25 cellular contexts compared by ENCODE assay signal in genomic region chr1:229550812-229551567, GRCh38. TPM values are rescaled to one million over a fixed set of nuclear protein-coding genes. Genes with fewer than 3 reads are reported as not detected.
DNase-seq lines count a peak whose midpoint lies in the region; ATAC-seq and TF ChIP-seq lines count a peak whose summit lies in the region.
"Had no signal": no experiment of that assay in that cellular context is flagged by ENCODE, and none has a peak within 500 bp of the region (broad histone marks: within the 10 kb centered on the region; RNA-seq: fewer than 3 reads in every experiment).

No MANE protein-coding gene starts in this region.

- TF ChIP-seq CTCF in chondrocyte (IDR thresholded peaks at IDR 0.05) (no peak), right lobe of liver (IDR thresholded peaks at IDR 0.05) (no peak)

- H3K27me3 ChIP-seq in right lobe of liver (no peaks in the 10 kb centered on the region), aorta (ENCODE audit: control insufficient read depth in 1 of 2, insufficient read depth in 2 of 2, low read length in 1 of 2) (no peaks in the 10 kb centered on the region)
- H3K27me3 ChIP-seq: brain microvascular endothelial cell, esophagus squamous epithelium, neutrophil had no signal

- no peak overlapping the region for H3K4me3 Mint-ChIP-seq in activated T-cell treated with anti-CD3 and anti-CD28 coated beads, Interleukin-2, amount 50 U/mL, for 24 hours
- H3K4me3 Mint-ChIP-seq in chondrocyte (ENCODE audit: unreplicated experiment), result no peak overlapping the region
- H3K4me3 Mint-ChIP-seq: endodermal cell, GM23338 had no signal

- H3K36me3 Mint-ChIP-seq in activated T-cell treated with anti-CD3 and anti-CD28 coated beads, Interleukin-2, amount 50 U/mL, for 24 hours (ENCODE audit: low read depth), result peaks cover 47% of the 10 kb centered on the region
- H3K36me3 Mint-ChIP-seq in chondrocyte (ENCODE audit: low read depth), result peaks cover 5% of the 10 kb centered on the region

- H3K4me1 Mint-ChIP-seq in activated T-cell treated with anti-CD3 and anti-CD28 coated beads, Interleukin-2, amount 50 U/mL, for 24 hours (ENCODE audit: low read depth), result peaks cover 35% of the 10 kb centered on the region
- H3K4me1 Mint-ChIP-seq in chondrocyte (ENCODE audit: low read depth), result peaks cover 51% of the 10 kb centered on the region

- no peak for DNase-seq in activated T-cell treated with anti-CD3 and anti-CD28 coated beads, Interleukin-2, amount 50 U/mL, for 24 hours
- DNase-seq in activated T-cell treated with anti-CD3 and anti-CD28 coated beads, Interleukin-2, amount 50 U/mL, for 1 hour, result no peak
- DNase-seq in chondrocyte (ENCODE audit: low spot score) (no peak), right lobe of liver (no peak), aorta (no peak), glomerular visceral epithelial cell (ENCODE audit: extremely low spot score) (no peak), NCI-H2029 (lab: John Stamatoyannopoulos, UW) (no peak)
- DNase-seq: activated CD4-positive, alpha-beta T cell treated with anti-CD3 and anti-CD28 coated beads, Interleukin-2, amount 50 U/mL, for 1 hour; activated CD8-positive, alpha-beta memory T cell treated with anti-CD3 and anti-CD28 coated beads, Interleukin-2, amount 50 U/mL, for 48 hours; activated effector memory CD4-positive, alpha-beta T cell treated with anti-CD3 and anti-CD28 coated beads, Interleukin-2, amount 50 U/mL, for 16 hours; brain microvascular endothelial cell; endodermal cell; esophagus squamous epithelium; NCI-H1105; NCI-H2081 treated with DMSO at 0.1 percent for 48 hours; NCI-H446; NCI-H774; SIG-M5; stimulated activated CD4-positive, alpha-beta T cell treated with anti-CD3 and anti-CD28 coated beads, Interleukin-15, amount 100 ng/mL, for 24 hours; stimulated activated naive CD4-positive, alpha-beta T cell treated with Interleukin-2 at 50 U/mL for 16 hours; T1000 had no signal

- peak overlapping the region in 2 of 3 donors; percentile 19 to 38 for H3K27ac ChIP-seq in right lobe of liver
- peak overlapping the region; percentile 62 to 77 for H3K27ac ChIP-seq in aorta (ENCODE audit: low read depth in 1 of 2, low read length in 2 of 2)
- H3K27ac ChIP-seq: brain microvascular endothelial cell, esophagus squamous epithelium, neutrophil, prostate gland had no signal

- H3K27ac Mint-ChIP-seq in activated T-cell treated with anti-CD3 and anti-CD28 coated beads, Interleukin-2, amount 50 U/mL, for 24 hours, result peak overlapping the region; percentile 0
- H3K27ac Mint-ChIP-seq in chondrocyte (ENCODE audit: unreplicated experiment), result peak overlapping the region; percentile 50
- H3K27ac Mint-ChIP-seq: endodermal cell, GM23338 had no signal

- no peaks in the 10 kb centered on the region for H3K9me3 Mint-ChIP-seq in activated T-cell treated with anti-CD3 and anti-CD28 coated beads, Interleukin-2, amount 50 U/mL, for 24 hours
- H3K9me3 Mint-ChIP-seq in chondrocyte (ENCODE audit: low read depth), result no peaks in the 10 kb centered on the region
- H3K9me3 Mint-ChIP-seq: endodermal cell, GM23338 had no signal

- 46% methylated on average over 2 of the region's 3 CpGs for WGBS in right lobe of liver (ENCODE audit: insufficient coverage, low coverage, low lambda C conversion rate, missing lambda C conversion rate)
- 12 to 21% methylated on average over 3 of the region's 3 CpGs for WGBS in aorta, 2 donors

- H3K9me3 ChIP-seq in right lobe of liver, result no peaks in the 10 kb centered on the region
- no peaks in the 10 kb centered on the region for H3K9me3 ChIP-seq in aorta (ENCODE audit: control insufficient read depth, low read length)
- H3K9me3 ChIP-seq: esophagus squamous epithelium, neutrophil, prostate gland had no signal

- H3K4me1 ChIP-seq in right lobe of liver (peaks cover 0 to 23% (median 11%) of the 10 kb centered on the region in 4 donors), aorta (ENCODE audit: control insufficient read depth in 1 of 2, insufficient read depth in 2 of 2, low read length in 2 of 2) (peaks cover 0 to 3% of the 10 kb centered on the region in 2 donors)

- no peak for TF ChIP-seq POLR2A in right lobe of liver (IDR thresholded peaks at IDR 0.05)

- H3K4me3 ChIP-seq in right lobe of liver (no peak overlapping the region), aorta (ENCODE audit: low read length in 2 of 2) (no peak overlapping the region)
- H3K4me3 ChIP-seq: esophagus squamous epithelium, GM23338, prostate gland had no signal

- H3K27me3 Mint-ChIP-seq in activated T-cell treated with anti-CD3 and anti-CD28 coated beads, Interleukin-2, amount 50 U/mL, for 24 hours, result no peaks in the 10 kb centered on the region
- H3K27me3 Mint-ChIP-seq in chondrocyte (ENCODE audit: low read depth), result no peaks in the 10 kb centered on the region

- intact Hi-C loops in right lobe of liver (cut with DNase I) (no loop called here), aorta (cut with DNase I) (no loop called here)

- peaks cover 0 to 16% (median 6%) of the 10 kb centered on the region in 4 donors for H3K36me3 ChIP-seq in right lobe of liver
- peaks cover 0 to 7% of the 10 kb centered on the region in 2 donors for H3K36me3 ChIP-seq in aorta (ENCODE audit: control insufficient read depth in 1 of 2, insufficient read depth in 2 of 2, low read length in 1 of 2)
- H3K36me3 ChIP-seq: brain microvascular endothelial cell, prostate gland had no signal

- ATAC-seq in right lobe of liver, result peak; percentile 44 to 64 (median 54)
- no peak for ATAC-seq in aorta (ENCODE audit: low FRiP score)
- ATAC-seq in esophagus mucosa, result no peak
- ATAC-seq: GM23338 had no signal

RNA-seq across cellular contexts. Expression of gene ABCB10, which starts 7.5 kb away (rescaled TPM):
- total RNA-seq in chondrocyte (19.0 to 32.3 TPM (median 32.1 TPM) in 3 replicates), right lobe of liver (10 to 100 TPM; 12.9 to 16.2 (median 13.7) TPM), aorta (10 to 100 TPM; 19.9 to 24.2 TPM), esophagus mucosa (11.3 TPM)
- polyA plus RNA-seq in aorta, result 10 to 100 TPM in 1 of 2 donors, 1 to 10 TPM in 1; 6.8 to 12.7 TPM

RNA-seq across cellular contexts. Expression of gene NUP133, which starts 42.8 kb away (rescaled TPM):
- total RNA-seq in chondrocyte (30.7 to 37.0 TPM (median 31.0 TPM) in 3 replicates), right lobe of liver (10 to 100 TPM in 5 of 6 experiments, 1 to 10 TPM in 1; 8.5 to 14.4 (median 11.5) TPM), aorta (10 to 100 TPM; 30.3 to 37.3 TPM), esophagus mucosa (23.3 TPM)
- polyA plus RNA-seq in aorta, result 10 to 100 TPM in 1 of 2 donors, 1 to 10 TPM in 1; 5.1 to 17.6 TPM

Comparison
In these comparisons a context has a peak if more than half of its experiments do, and no peak if none do; other contexts are left out.
1. ATAC-seq: peak in right lobe of liver (4 of 4); none in aorta (single experiment) and esophagus mucosa (single experiment).